In genomic region chrX:134026732-134027311, GRCh38 we compare ENCODE assay signal across 8 cellular contexts. TPM values are rescaled to one million over a fixed set of nuclear protein-coding genes. Genes with fewer than 3 reads are reported as not detected.
DNase-seq lines count a peak whose midpoint lies in the region; ATAC-seq and TF ChIP-seq lines count a peak whose summit lies in the region.

No MANE protein-coding gene starts in this region.

- no peak for TF ChIP-seq POLR2A in spleen (IDR thresholded peaks at IDR 0.05)

- 12 to 25% (median 18%) methylated on average over 10 of the region's 10 CpGs for WGBS in spleen, 5 donors

- H3K4me1 ChIP-seq in spleen = no peaks in the 10 kb centered on the region

- H3K27ac ChIP-seq in spleen = no peak overlapping the region

- no peaks in the 10 kb centered on the region for H3K27me3 ChIP-seq in spleen (replicated peaks in 1 of 7)

- DNase-seq in stimulated activated CD4-positive, alpha-beta T cell treated with anti-CD3 and anti-CD28 coated beads, Interleukin-12 subunit alpha, Interleukin-12 subunit beta, amount 100 ng/mL, for 48 hours (ENCODE audit: low read depth in 2 of 3, low spot score in 1 of 3) = peak in 2 of 3 donors; percentile 4 to 29
- no peak for DNase-seq in stimulated activated CD4-positive, alpha-beta T cell treated with anti-CD3 and anti-CD28 coated beads, Interleukin-12 subunit alpha, Interleukin-12 subunit beta, amount 100 ng/mL, for 4 hours
- peak; percentile 33 for DNase-seq in NCI-H446 treated with DMSO at 0.1 percent for 48 hours (lab: John Stamatoyannopoulos, UW)
- DNase-seq in astrocyte of the hippocampus (ENCODE audit: low read depth, low spot score) = peak; percentile 61
- peak; percentile 25 to 34 for DNase-seq in stimulated activated CD4-positive, alpha-beta T cell treated with anti-CD3 and anti-CD28 coated beads, Interleukin-2, amount 100 ng/mL, for 24 hours
- DNase-seq in spleen = no peak

- ATAC-seq in HG03439 (IDR thresholded peaks at IDR 0.05; ENCODE audit: unreplicated experiment) = no peak

- no peaks in the 10 kb centered on the region for H3K36me3 ChIP-seq in spleen

- no peaks in the 10 kb centered on the region for H3K9me3 ChIP-seq in spleen

- intact Hi-C loops in spleen (cut with DNase I; ENCODE audit: low total_unique reads) = no loop called here

- peak overlapping the region; percentile 17 for H3K4me3 ChIP-seq in iPS-11a (ENCODE audit: low read depth, low read length)
- H3K4me3 ChIP-seq in spleen = peak overlapping the region in 1 of 8 donors; percentile 37

- TF ChIP-seq CTCF in spleen (IDR thresholded peaks at IDR 0.05 in 8 of 11, conservative IDR thresholded peaks at IDR 0.05 in 3 of 11) = peak in 5 of 11 experiments; percentile 17 to 41 (median 28)

RNA-seq across cellular contexts. Expression of gene GPC3, which starts 41.4 kb away (rescaled TPM):
- total RNA-seq in spleen = 1 to 10 TPM in 5 of 7 donors, under 1 TPM in 2; 0.85 to 3.3 (median 1.6) TPM
- 1 to 10 TPM in 2 of 3 donors, under 1 TPM in 1; 0.41 to 1.5 (median 1.5) TPM for polyA plus RNA-seq in spleen

Comparison
In these comparisons a context has a peak if more than half of its experiments do, and no peak if none do; other contexts are left out.
1. DNase-seq: peak in stimulated activated CD4-positive, alpha-beta T cell treated with anti-CD3 and anti-CD28 coated beads, Interleukin-12 subunit alpha, Interleukin-12 subunit beta, amount 100 ng/mL, for 48 hours (2 of 3), NCI-H446 treated with DMSO at 0.1 percent for 48 hours (single experiment), astrocyte of the hippocampus (single experiment) and stimulated activated CD4-positive, alpha-beta T cell treated with anti-CD3 and anti-CD28 coated beads, Interleukin-2, amount 100 ng/mL, for 24 hours (2 of 2); none in stimulated activated CD4-positive, alpha-beta T cell treated with anti-CD3 and anti-CD28 coated beads, Interleukin-12 subunit alpha, Interleukin-12 subunit beta, amount 100 ng/mL, for 4 hours (single experiment) and spleen (single experiment).